Comparison of ENCODE assay signal across 8 cellular contexts in genomic region chr20:53595018-53595378, GRCh38. TPM values are rescaled to one million over a fixed set of nuclear protein-coding genes. Genes with fewer than 3 reads are reported as not detected.
A peak's percentile ranks its signal among the peaks of the same experiment; 100 is the strongest.
DNase-seq lines count a peak whose midpoint lies in the region; ATAC-seq and TF ChIP-seq lines count a peak whose summit lies in the region.

No MANE protein-coding gene starts in this region.

- H3K4me1 Mint-ChIP-seq in naive thymus-derived CD4-positive, alpha-beta T cell, result peaks cover 21 to 66% (median 54%) of the 10 kb centered on the region in 7 donors

- no peaks in the 10 kb centered on the region for H3K9me3 Mint-ChIP-seq in naive thymus-derived CD4-positive, alpha-beta T cell

- peak overlapping the region; percentile 90 to 98 (median 97) for H3K27ac Mint-ChIP-seq in naive thymus-derived CD4-positive, alpha-beta T cell

- ATAC-seq in naive thymus-derived CD4-positive, alpha-beta T cell, result no peak
- no peak for ATAC-seq in HG03280 (IDR thresholded peaks at IDR 0.05; ENCODE audit: unreplicated experiment)
- no peak for ATAC-seq in GM21576 (IDR thresholded peaks at IDR 0.05; ENCODE audit: unreplicated experiment)

- H3K9me3 ChIP-seq in naive thymus-derived CD4-positive, alpha-beta T cell (ENCODE audit: control insufficient read depth in 2 of 3, low read length in 3 of 3), result no peaks in the 10 kb centered on the region

- peak overlapping the region; percentile 95 for H3K27ac ChIP-seq in naive thymus-derived CD4-positive, alpha-beta T cell (ENCODE audit: low read depth, low read length)

- no peaks in the 10 kb centered on the region for H3K27me3 Mint-ChIP-seq in naive thymus-derived CD4-positive, alpha-beta T cell

- POLR2A ChIA-PET in naive thymus-derived CD4-positive, alpha-beta T cell (lab: Charles Lee), result interaction anchor here (0.6 to 7.1 kb wide), 24 partner anchors 8 to 322 kb away, joined by 3 to 136 read pairs (median 5); no protein-coding TSS in a partner anchor

- peaks cover 11 to 21% of the 10 kb centered on the region in 2 donors for H3K4me1 ChIP-seq in naive thymus-derived CD4-positive, alpha-beta T cell (ENCODE audit: control insufficient read depth in 2 of 2, insufficient read depth in 2 of 2, low read length in 2 of 2)

- TF ChIP-seq CTCF in AG09309 (IDR thresholded peaks at IDR 0.05; ENCODE audit: control insufficient read depth, insufficient read depth, low read depth, low read length, missing control alignments) (no peak), choroid plexus epithelial cell (conservative IDR thresholded peaks at IDR 0.05; ENCODE audit: low read depth, low read length) (no peak)

- no peaks in the 10 kb centered on the region for H3K27me3 ChIP-seq in naive thymus-derived CD4-positive, alpha-beta T cell (ENCODE audit: control insufficient read depth in 2 of 2, insufficient read depth in 2 of 2, low read length in 2 of 2)

- H3K36me3 Mint-ChIP-seq in naive thymus-derived CD4-positive, alpha-beta T cell, result peaks cover 0 to 13% (median 0%) of the 10 kb centered on the region in 5 donors

- peak overlapping the region; percentile 85 to 93 (median 90) for H3K4me3 Mint-ChIP-seq in naive thymus-derived CD4-positive, alpha-beta T cell

- DNase-seq in AG09309 (ENCODE audit: low read depth), result no peak
- no peak for DNase-seq in Jurkat, Clone E6-1 (ENCODE audit: low read depth, low spot score)
- DNase-seq in choroid plexus epithelial cell (ENCODE audit: low read depth), result no peak
- no peak for DNase-seq in naive thymus-derived CD4-positive, alpha-beta T cell
- no peak for DNase-seq in NCI-H510A treated with DMSO at 0.1 percent for 48 hours (lab: John Stamatoyannopoulos, UW)
- no peak for DNase-seq in NCI-H510A (lab: John Stamatoyannopoulos, UW)

- intact Hi-C loops in naive thymus-derived CD4-positive, alpha-beta T cell (cut with micrococcal nuclease), result loop anchor here in 1 of 2 donors (2.0 to 5.0 kb wide), 2 partner anchors 58 to 97 kb away; no protein-coding TSS in a partner anchor

- peak overlapping the region; percentile 43 for H3K4me3 ChIP-seq in AG09309 (ENCODE audit: control insufficient read depth, low read depth, low read length)
- peak overlapping the region; percentile 58 for H3K4me3 ChIP-seq in Jurkat, Clone E6-1 (ENCODE audit: low read length)
- H3K4me3 ChIP-seq in choroid plexus epithelial cell (ENCODE audit: low read depth, low read length), result peak overlapping the region; percentile 70
- peak overlapping the region; percentile 81 for H3K4me3 ChIP-seq in naive thymus-derived CD4-positive, alpha-beta T cell (ENCODE audit: low read length)

- H3K36me3 ChIP-seq in naive thymus-derived CD4-positive, alpha-beta T cell (ENCODE audit: control insufficient read depth in 2 of 3, insufficient read depth in 3 of 3, low read length in 3 of 3), result peaks cover 0 to 6% (median 0%) of the 10 kb centered on the region in 3 experiments

- CTCF ChIA-PET in naive thymus-derived CD4-positive, alpha-beta T cell (lab: Charles Lee), result interaction anchor here (0.7 to 1.7 kb wide), 6 partner anchors 12 to 248 kb away, joined by 3 to 6 read pairs (median 4); no protein-coding TSS in a partner anchor

RNA-seq across cellular contexts. Expression of gene ZNF217, which starts 1.4 kb away (rescaled TPM):
- 20.9 TPM for polyA plus RNA-seq in Jurkat, Clone E6-1 (2012; ENCODE audit: insufficient read depth, insufficient read length)
- total RNA-seq in naive thymus-derived CD4-positive, alpha-beta T cell, result 100 to 1,000 TPM in 3 of 5 experiments, 10 to 100 TPM in 2; 72.6 to 104 (median 100) TPM
- polyA plus RNA-seq in naive thymus-derived CD4-positive, alpha-beta T cell, result 10 to 100 TPM; 17.3 to 55.2 TPM
